Comparison of ENCODE assay signal across 19 cellular contexts in the genomic region with DNA sequence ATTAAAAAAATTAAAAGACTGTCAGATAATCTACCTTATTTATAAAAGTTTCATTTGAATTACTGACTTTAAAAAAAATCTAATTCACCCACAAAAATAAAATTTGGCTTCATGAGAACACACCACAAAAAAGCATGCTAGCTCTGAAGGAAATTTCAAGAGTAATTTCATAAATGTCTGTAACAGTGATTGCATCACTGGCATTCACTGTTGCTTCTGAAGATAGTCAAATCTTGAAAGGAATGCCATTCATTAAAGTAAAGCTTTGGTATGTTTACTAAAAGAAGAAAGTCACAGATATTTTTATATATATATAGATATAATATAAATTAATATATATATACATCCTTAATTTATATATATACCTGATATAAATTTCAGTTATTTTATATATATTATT.
"Had no signal": no experiment of that assay in that cellular context is flagged by ENCODE, and none has a peak within 500 bp of the region (broad histone marks: within the 10 kb centered on the region; RNA-seq: fewer than 3 reads in every experiment).

No MANE protein-coding gene starts in this region.

- H3K9me3 Mint-ChIP-seq: dendritic cell treated with granulocyte-macrophage colony-stimulating factor and Interleukin-4, amounts not matched to agents 40 ng/mL and 50 ng/mL, for 4 days; natural killer cell; T-cell; T-helper 2 cell treated with Interferon-gamma antibody and Interleukin-4, amounts not matched to agents 5 μg/mL and 100 μg/mL, for 36 hours had no signal

- ATAC-seq: gastroesophageal sphincter, left cardiac atrium, natural killer cell, T-cell had no signal

- H3K27me3 Mint-ChIP-seq: activated naive CD8-positive, alpha-beta T cell; dendritic cell treated with granulocyte-macrophage colony-stimulating factor and Interleukin-4, amounts not matched to agents 40 ng/mL and 50 ng/mL, for 4 days; T-cell had no signal

- H3K4me1 Mint-ChIP-seq: natural killer cell, T-cell had no signal

- H3K9me3 ChIP-seq: gastroesophageal sphincter had no signal

- DNase-seq: activated CD4-positive, alpha-beta T cell treated with anti-CD3 and anti-CD28 coated beads for 1 hour; activated naive CD4-positive, alpha-beta T cell; activated T-cell treated with anti-CD3 and anti-CD28 coated beads, Interleukin-2, amount 50 U/mL, for 1 hour; amniotic stem cell; effector CD8-positive, alpha-beta T cell; head of caudate nucleus; hypothalamus; left cardiac atrium; midbrain; natural killer cell; retina; stimulated activated CD4-positive, alpha-beta T cell treated with anti-CD3 and anti-CD28 coated beads, Interleukin-4, amount 100 ng/mL, for 24 hours; stimulated activated naive CD4-positive, alpha-beta T cell treated with Interleukin-2 at 50 U/mL for 16 hours; T-cell had no signal

- H3K27ac Mint-ChIP-seq: activated naive CD8-positive, alpha-beta T cell; dendritic cell treated with granulocyte-macrophage colony-stimulating factor and Interleukin-4, amounts not matched to agents 40 ng/mL and 50 ng/mL, for 4 days; natural killer cell; T-helper 2 cell treated with Interferon-gamma antibody and Interleukin-4, amounts not matched to agents 5 μg/mL and 100 μg/mL, for 36 hours had no signal

- H3K4me3 Mint-ChIP-seq: activated naive CD8-positive, alpha-beta T cell; dendritic cell treated with granulocyte-macrophage colony-stimulating factor and Interleukin-4, amounts not matched to agents 40 ng/mL and 50 ng/mL, for 4 days; natural killer cell; T-cell; T-helper 2 cell treated with Interferon-gamma antibody and Interleukin-4, amounts not matched to agents 5 μg/mL and 100 μg/mL, for 36 hours had no signal

- FAIRE-seq: islet of Langerhans had no signal

- H3K27ac ChIP-seq: gastroesophageal sphincter had no signal

- H3K4me3 ChIP-seq: gastroesophageal sphincter had no signal

- H3K27me3 ChIP-seq: gastroesophageal sphincter had no signal
